In the genomic region with DNA sequence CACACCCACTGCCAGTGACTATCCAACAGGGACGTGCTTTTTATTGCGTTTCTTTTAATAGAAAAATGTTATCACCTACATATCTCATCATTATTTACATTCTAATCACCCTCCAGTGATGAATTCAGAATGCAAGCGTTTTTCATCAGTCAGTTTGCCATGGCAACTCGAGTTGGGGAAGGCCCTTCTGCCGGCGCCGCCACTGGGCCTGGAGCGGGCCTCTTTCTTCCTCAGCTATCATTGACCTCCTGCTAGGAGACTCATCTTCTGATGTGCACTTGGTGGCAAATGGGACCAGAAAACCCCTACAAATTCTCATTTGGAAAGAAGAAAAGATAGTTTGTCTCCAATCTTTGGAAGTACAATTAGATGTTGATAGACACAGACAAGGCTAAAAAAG, we compare ENCODE assay signal across 28 cellular contexts.
"Had no signal": no experiment of that assay in that cellular context is flagged by ENCODE, and none has a peak within 500 bp of the region (broad histone marks: within the 10 kb centered on the region; RNA-seq: fewer than 3 reads in every experiment).

No MANE protein-coding gene starts in this region.

- ATAC-seq: activated naive CD4-positive, alpha-beta T cell treated with anti-CD3 and anti-CD28 coated beads, Interleukin-2, amount 50 U/mL, for 72 hours; activated naive CD8-positive, alpha-beta T cell treated with anti-CD3 and anti-CD28 coated beads, Interleukin-2, amount 50 U/mL, for 24 hours; activated T-cell treated with anti-CD3 and anti-CD28 coated beads, Interleukin-2, amount 50 U/mL, for 4 hours; activated T-cell treated with anti-CD3 and anti-CD28 coated beads, Interleukin-2, amount 50 U/mL, for 72 hours; activated T-helper 17 cell treated with anti-CD3 and anti-CD28 coated beads, Interleukin-2, amount 50 U/mL, for 72 hours; body of pancreas had no signal

- DNase-seq: activated effector memory CD4-positive, alpha-beta T cell treated with anti-CD3 and anti-CD28 coated beads, Interleukin-2, amount 50 U/mL, for 16 hours; activated effector memory CD4-positive, alpha-beta T cell treated with Interleukin-2 at 50 U/mL for 16 hours; activated gamma-delta T cell; activated gamma-delta T cell treated with Interleukin-2 at 50 U/mL for 16 hours; activated naive CD4-positive, alpha-beta T cell; activated naive CD4-positive, alpha-beta T cell treated with anti-CD3 and anti-CD28 coated beads for 36 hours; activated naive CD4-positive, alpha-beta T cell treated with anti-CD3 and anti-CD28 coated beads, Interleukin-2, amount 10 ng/mL, durations not matched to agents 7 days and 5 days; activated naive CD4-positive, alpha-beta T cell treated with anti-CD3 and anti-CD28 coated beads, Interleukin-2, amount 50 U/mL, for 16 hours; activated naive CD4-positive, alpha-beta T cell treated with Interleukin-2 at 50 U/mL for 16 hours; activated naive CD8-positive, alpha-beta T cell treated with anti-CD3 and anti-CD28 coated beads for 36 hours; activated naive CD8-positive, alpha-beta T cell treated with anti-CD3 and anti-CD28 coated beads, Interleukin-2, amount 10 ng/mL, durations not matched to agents 7 days and 5 days; activated naive CD8-positive, alpha-beta T cell treated with anti-CD3 and anti-CD28 coated beads, Interleukin-2, amount 50 U/mL, for 24 hours; activated T-cell treated with anti-CD3 and anti-CD28 coated beads, Interleukin-2, amount 50 U/mL, for 24 hours; activated T-cell treated with anti-CD3 and anti-CD28 coated beads, Interleukin-2, amount 50 U/mL, for 4 hours; activated T-cell treated with anti-CD3 and anti-CD28 coated beads, Interleukin-2, amount 50 U/mL, for 48 hours; activated T-cell treated with anti-CD3 and anti-CD28 coated beads, Interleukin-2, amount 50 U/mL, for 72 hours; adrenal gland; amniotic stem cell; amygdala; anterior cingulate cortex; aorta; body of pancreas; brain microvascular endothelial cell; caudate nucleus; central memory CD4-positive, alpha-beta T cell; cerebellar nuclear complex had no signal
